In the genomic region with DNA sequence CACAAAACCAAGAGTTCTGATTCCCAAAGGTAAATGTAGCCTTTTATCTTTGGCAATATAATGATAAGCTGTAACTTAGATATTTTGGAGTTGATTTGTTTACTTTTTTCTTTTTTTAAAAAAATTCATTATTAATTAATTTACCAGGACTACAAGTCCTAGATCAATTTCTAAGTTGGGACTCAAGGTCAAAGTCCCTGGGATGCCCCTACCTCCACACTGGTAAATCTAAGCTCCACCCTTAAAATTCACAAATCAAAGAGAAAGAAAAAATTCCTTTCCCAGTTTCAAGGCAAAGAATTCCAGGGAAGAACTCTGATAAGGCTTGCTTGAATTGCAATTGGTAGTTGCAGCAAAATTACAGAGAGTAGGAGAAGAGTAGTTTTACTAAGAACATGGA, we compare ENCODE assay signal across 24 cellular contexts.
"Had no signal": no experiment of that assay in that cellular context is flagged by ENCODE, and none has a peak within 500 bp of the region (broad histone marks: within the 10 kb centered on the region; RNA-seq: fewer than 3 reads in every experiment).

No MANE protein-coding gene starts in this region.

- ATAC-seq: gastrocnemius medialis; left colon; lower lobe of right lung; naive thymus-derived CD4-positive, alpha-beta T cell; sciatic nerve; stimulated activated memory B cell treated with anti-CD40 and anti-IgM and Interleukin-4, amounts not matched to agents 10 μg/mL and 1 μg/mL and 100 μg/mL, for 72 hours; stimulated activated naive CD8-positive, alpha-beta T cell treated with anti-CD3 and anti-CD28 coated beads, Interleukin-15, Interleukin-2, amounts not matched to agents 100 U/mL and 50 U/mL, for 24 hours had no signal

- DNase-seq: cerebellar nuclear complex; cortex of kidney; effector CD4-positive, alpha-beta T cell; foreskin fibroblast; gastrocnemius medialis; head of caudate nucleus; left colon; left ventricle myocardium inferior; lower lobe of right lung; midbrain; naive thymus-derived CD4-positive, alpha-beta T cell; stimulated activated CD4-positive, alpha-beta T cell treated with anti-CD3 and anti-CD28 coated beads, Interleukin-4, amount 100 ng/mL, for 4 hours; stimulated activated naive CD8-positive, alpha-beta T cell treated with anti-CD3 and anti-CD28 coated beads, Interleukin-15, Interleukin-2, amounts not matched to agents 100 U/mL and 50 U/mL, for 24 hours; substantia nigra; upper lobe of left lung had no signal

- H3K27me3 ChIP-seq: gastrocnemius medialis, neural progenitor cell, right atrium auricular region, tibial nerve, upper lobe of left lung had no signal

- H3K4me1 ChIP-seq: gastrocnemius medialis, left ventricle myocardium inferior, lower lobe of right lung, neural progenitor cell, prostate gland, right atrium auricular region, tibial nerve, upper lobe of left lung had no signal

- H2AFZ ChIP-seq: neural progenitor cell had no signal

- H3K9me3 ChIP-seq: gastrocnemius medialis, left ventricle myocardium inferior, lower lobe of right lung, prostate gland, right atrium auricular region, thoracic aorta, tibial nerve, upper lobe of left lung had no signal

- H3K36me3 ChIP-seq: gastrocnemius medialis, left ventricle myocardium inferior, lower lobe of right lung, neural progenitor cell, prostate gland, right atrium auricular region, thoracic aorta, tibial nerve, upper lobe of left lung had no signal

- H3K4me3 ChIP-seq: gastrocnemius medialis, left ventricle myocardium inferior, lower lobe of right lung, neural progenitor cell, prostate gland, right atrium auricular region, thoracic aorta, tibial nerve, upper lobe of left lung had no signal

- H3K4me2 ChIP-seq: neural progenitor cell had no signal

- H3K27ac ChIP-seq: gastrocnemius medialis, left ventricle myocardium inferior, lower lobe of right lung, neural progenitor cell, prostate gland, right atrium auricular region, thoracic aorta, tibial nerve, upper lobe of left lung had no signal

- H3K9ac ChIP-seq: neural progenitor cell had no signal

- FAIRE-seq: islet of Langerhans, urothelium cell line had no signal
